36 cellular contexts compared by ENCODE assay signal in the genomic region with DNA sequence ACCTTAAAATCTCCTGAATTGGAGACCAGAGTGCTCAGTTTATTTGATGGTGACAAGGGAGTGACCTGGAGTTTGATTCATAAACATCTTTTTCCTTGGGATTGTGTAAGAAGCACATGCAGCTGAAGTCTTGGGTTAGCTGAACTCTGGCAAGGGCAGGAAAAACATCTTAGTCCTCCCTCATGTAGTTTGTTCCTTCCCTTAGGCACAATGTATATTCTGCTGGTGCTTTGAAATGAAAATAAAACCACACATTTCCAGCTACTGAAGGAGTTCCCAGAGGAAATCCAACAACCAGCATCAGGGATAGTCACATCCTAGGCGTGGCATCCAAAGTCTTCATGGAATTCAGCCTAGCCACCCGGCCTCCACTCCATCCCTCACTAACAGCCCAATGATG.
A peak's percentile ranks its signal among the peaks of the same experiment; 100 is the strongest.
DNase-seq lines count a peak whose midpoint lies in the region; ATAC-seq, FAIRE-seq and TF ChIP-seq lines count a peak whose summit lies in the region.
"Had no signal": no experiment of that assay in that cellular context is flagged by ENCODE, and none has a peak within 500 bp of the region (broad histone marks: within the 10 kb centered on the region; RNA-seq: fewer than 3 reads in every experiment).

No MANE protein-coding gene starts in this region.

- peak overlapping the region; percentile 63 for H3K27ac Mint-ChIP-seq in osteocyte (ENCODE audit: unreplicated experiment)
- H3K27ac Mint-ChIP-seq: activated CD8-positive, alpha-beta T cell treated with anti-CD3 and anti-CD28 coated beads for 36 hours; activated naive CD4-positive, alpha-beta T cell treated with anti-CD3 and anti-CD28 coated beads, Interleukin-2, amount 10 ng/mL, durations not matched to agents 7 days and 5 days; activated T-helper 17 cell treated with anti-CD3 and anti-CD28 coated beads, Interleukin-2, amount 50 U/mL, for 72 hours; B cell; brain; CD4-positive, alpha-beta memory T cell; memory B cell; nephron progenitor cell had no signal

- no peaks in the 10 kb centered on the region for H3K27me3 Mint-ChIP-seq in osteocyte (ENCODE audit: unreplicated experiment)
- H3K27me3 Mint-ChIP-seq: activated CD8-positive, alpha-beta T cell treated with anti-CD3 and anti-CD28 coated beads for 36 hours; activated naive CD4-positive, alpha-beta T cell treated with anti-CD3 and anti-CD28 coated beads, Interleukin-2, amount 10 ng/mL, durations not matched to agents 7 days and 5 days; activated T-helper 17 cell treated with anti-CD3 and anti-CD28 coated beads, Interleukin-2, amount 50 U/mL, for 72 hours; B cell; CD4-positive, alpha-beta memory T cell; memory B cell had no signal

- ATAC-seq in HG02973 (IDR thresholded peaks at IDR 0.05; ENCODE audit: unreplicated experiment) (no peak), GM21717 (IDR thresholded peaks at IDR 0.05; ENCODE audit: unreplicated experiment) (no peak)
- ATAC-seq: activated CD8-positive, alpha-beta T cell treated with anti-CD3 and anti-CD28 coated beads for 36 hours; activated T-helper 17 cell treated with anti-CD3 and anti-CD28 coated beads, Interleukin-2, amount 50 U/mL, for 72 hours; left colon; pancreas had no signal

- no peak for TF ChIP-seq CTCF in fibroblast of pulmonary artery (IDR thresholded peaks at IDR 0.05; ENCODE audit: low read length, missing control alignments)
- TF ChIP-seq CTCF in osteocyte (IDR thresholded peaks at IDR 0.05), result no peak

- DNase-seq in H54 (ENCODE audit: insufficient read length, low spot score), result no peak
- DNase-seq in amniotic epithelial cell (ENCODE audit: low read depth), result peak; percentile 11
- DNase-seq in fibroblast of pulmonary artery (ENCODE audit: low read depth), result peak; percentile 46
- no peak for DNase-seq in osteocyte (ENCODE audit: extremely low spot score, unreplicated experiment)
- DNase-seq in DMS153 (lab: John Stamatoyannopoulos, UW), result no peak
- DNase-seq: ACHN; activated CD4-positive, alpha-beta T cell treated with anti-CD3 and anti-CD28 coated beads for 1 hour; activated CD8-positive, alpha-beta T cell treated with anti-CD3 and anti-CD28 coated beads for 36 hours; activated naive CD4-positive, alpha-beta T cell treated with anti-CD3 and anti-CD28 coated beads, Interleukin-2, amount 10 ng/mL, durations not matched to agents 7 days and 5 days; amniotic stem cell; CD4-positive, alpha-beta memory T cell; hippocampal formation; KBM-7; left colon; MG63; NCI-H2029 treated with DMSO at 0.1 percent for 48 hours; NCI-H2227 treated with DMSO at 0.1 percent for 48 hours; NCI-H526 treated with DMSO at 0.1 percent for 48 hours; nephron progenitor cell; pancreas; PC-9; Right ventricle myocardium superior; stimulated activated naive CD4-positive, alpha-beta T cell treated with Interleukin-2 at 50 U/mL for 16 hours; T-helper 2 cell had no signal

- peaks cover 4% of the 10 kb centered on the region for H3K9me3 Mint-ChIP-seq in osteocyte (ENCODE audit: unreplicated experiment)
- H3K9me3 Mint-ChIP-seq: brain, nephron progenitor cell had no signal

- peak; percentile 96 for FAIRE-seq in H54 (lab: Jason Lieb, UNC)
- FAIRE-seq: endothelial cell of umbilical vein, GM12891, H1, pancreas had no signal

- no peak overlapping the region for H3K4me3 Mint-ChIP-seq in osteocyte (ENCODE audit: unreplicated experiment)
- H3K4me3 Mint-ChIP-seq: activated CD8-positive, alpha-beta T cell treated with anti-CD3 and anti-CD28 coated beads for 36 hours; activated naive CD4-positive, alpha-beta T cell treated with anti-CD3 and anti-CD28 coated beads, Interleukin-2, amount 10 ng/mL, durations not matched to agents 7 days and 5 days; activated T-helper 17 cell treated with anti-CD3 and anti-CD28 coated beads, Interleukin-2, amount 50 U/mL, for 72 hours; B cell; brain; CD4-positive, alpha-beta memory T cell; memory B cell; nephron progenitor cell had no signal

- no peak overlapping the region for H3K4me3 ChIP-seq in fibroblast of pulmonary artery (replicated peaks; ENCODE audit: low read depth, low read length)
- H3K4me3 ChIP-seq: MG63, pancreas, PC-9, right atrium auricular region, smooth muscle cell, suprapubic skin had no signal

- TF ChIP-seq POLR2A in H54 (IDR thresholded peaks at IDR 0.05; ENCODE audit: low read depth, low read length), result no peak

- H3K4me1 Mint-ChIP-seq in osteocyte (ENCODE audit: unreplicated experiment), result peaks cover 22% of the 10 kb centered on the region
- H3K4me1 Mint-ChIP-seq: activated naive CD4-positive, alpha-beta T cell treated with anti-CD3 and anti-CD28 coated beads, Interleukin-2, amount 10 ng/mL, durations not matched to agents 7 days and 5 days; activated T-helper 17 cell treated with anti-CD3 and anti-CD28 coated beads, Interleukin-2, amount 50 U/mL, for 72 hours; B cell; brain; CD4-positive, alpha-beta memory T cell; memory B cell; nephron progenitor cell had no signal

- H3K36me3 Mint-ChIP-seq in osteocyte (ENCODE audit: unreplicated experiment), result no peaks in the 10 kb centered on the region
- H3K36me3 Mint-ChIP-seq: activated naive CD4-positive, alpha-beta T cell treated with anti-CD3 and anti-CD28 coated beads, Interleukin-2, amount 10 ng/mL, durations not matched to agents 7 days and 5 days; brain; CD4-positive, alpha-beta memory T cell; memory B cell had no signal

Comparison
In these comparisons a context has a peak if more than half of its experiments do, and no peak if none do; other contexts are left out.
1. DNase-seq: peak in amniotic epithelial cell (single experiment) and fibroblast of pulmonary artery (single experiment); none in H54 (single experiment), osteocyte (single experiment) and DMS153 (single experiment).